ENCODE assay signal across 11 cellular contexts in the genomic region with DNA sequence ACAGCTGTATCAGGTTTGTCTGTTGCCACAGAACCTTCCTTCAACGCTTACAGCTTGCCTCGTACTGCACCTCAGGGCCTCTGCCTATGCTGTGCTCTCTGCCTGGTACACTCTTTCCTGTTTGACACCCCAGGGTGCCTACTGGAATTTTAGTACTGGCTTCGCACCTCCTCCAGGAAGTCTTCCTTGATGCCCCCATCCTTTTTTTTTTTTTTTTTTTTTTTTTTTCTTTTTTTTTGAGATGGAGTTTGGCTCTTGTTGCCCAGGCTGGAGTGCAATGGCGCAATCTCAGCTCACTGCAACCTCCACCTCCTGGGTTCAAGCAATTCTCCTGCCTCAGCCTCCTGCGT. TPM values are rescaled to one million over a fixed set of nuclear protein-coding genes. Genes with fewer than 3 reads are reported as not detected.
DNase-seq lines count a peak whose midpoint lies in the region; ATAC-seq, FAIRE-seq and TF ChIP-seq lines count a peak whose summit lies in the region.
"Not testable (repeated sequence)": the region's sequence is repeated elsewhere in the genome, so short reads cannot be mapped to it uniquely, and the experiment has no call there.
"Had no signal": no experiment of that assay in that cellular context is flagged by ENCODE, and none has a peak within 500 bp of the region (broad histone marks: within the 10 kb centered on the region; RNA-seq: fewer than 3 reads in every experiment).

No MANE protein-coding gene starts in this region.

- peaks cover 15% of the 10 kb centered on the region for H3K4me1 ChIP-seq in HUES48 (ENCODE audit: control insufficient read depth, insufficient read depth, low read length)
- H3K4me1 ChIP-seq in K562 (replicated peaks in 1 of 2; ENCODE audit: control insufficient read depth in 2 of 2, insufficient read depth in 2 of 2, low read length in 2 of 2); hepatocyte (ENCODE audit: insufficient read depth): not testable (repeated sequence)
- H3K4me1 ChIP-seq in right lobe of liver: peaks cover 0 to 78% (median 27%) of the 10 kb centered on the region in 4 donors
- peaks cover 54 to 69% of the 10 kb centered on the region in 2 donors for H3K4me1 ChIP-seq in gastrocnemius medialis

- not testable (repeated sequence) for TF ChIP-seq CTCF in K562 (IDR thresholded peaks at IDR 0.05 in 2 of 3, conservative IDR thresholded peaks at IDR 0.05 in 1 of 3; ENCODE audit: insufficient read depth in 2 of 3, low read depth in 1 of 3, low read length in 3 of 3); hepatocyte (IDR thresholded peaks at IDR 0.05; ENCODE audit: poor library complexity); right lobe of liver (IDR thresholded peaks at IDR 0.05); gastrocnemius medialis (IDR thresholded peaks at IDR 0.05 in 4 of 5, conservative IDR thresholded peaks at IDR 0.05 in 1 of 5)

- TF ChIP-seq RAD21 in K562 (CRISPR knock-in tag; conservative IDR thresholded peaks at IDR 0.05 in 1 of 2, IDR thresholded peaks at IDR 0.05 in 1 of 2): not testable (repeated sequence)

- H4K20me1 ChIP-seq in K562 (replicated peaks; ENCODE audit: control insufficient read depth, insufficient read depth, low read length); hepatocyte (ENCODE audit: insufficient read depth, poor library complexity, severe bottlenecking): not testable (repeated sequence)

- not testable (repeated sequence) for TF ChIP-seq POLR2A in K562 (conservative IDR thresholded peaks at IDR 0.05); right lobe of liver (IDR thresholded peaks at IDR 0.05); gastrocnemius medialis (IDR thresholded peaks at IDR 0.05)

- not testable (repeated sequence) for H3K4me3 ChIP-seq in HUES48 (ENCODE audit: low read depth, low read length); K562; hepatocyte; gastrocnemius medialis
- peak overlapping the region in 2 of 3 donors; percentile 3 to 19 for H3K4me3 ChIP-seq in right lobe of liver

- not testable (repeated sequence) for DNase-seq in K562 (ENCODE audit: extremely low read depth in 1 of 4, low spot score in 3 of 4); hepatocyte (ENCODE audit: low spot score); right lobe of liver; gastrocnemius medialis

- H3K27me3 ChIP-seq in HUES48 (ENCODE audit: control insufficient read depth, insufficient read depth, low read length); hepatocyte; right lobe of liver; gastrocnemius medialis: not testable (repeated sequence)
- peaks cover 0 to 18% of the 10 kb centered on the region in 2 experiments; a peak in 3 of 5 replicates for H3K27me3 ChIP-seq in K562 (ENCODE audit: control insufficient read depth in 2 of 2, insufficient read depth in 2 of 2, low read length in 2 of 2)

- not testable (repeated sequence) for H3K9me1 ChIP-seq in K562 (ENCODE audit: control insufficient read depth, insufficient read depth, low read length)

- BruUV-seq in K562 (replicated peaks; lab: Mats Ljungman, UMichigan): not testable (repeated sequence)

- WGBS in K562 (ENCODE audit: insufficient coverage, low coverage, missing lambda C conversion rate): 29% methylated on average over 4 of the region's 5 CpGs
- WGBS in hepatocyte (ENCODE audit: low lambda C conversion rate, missing lambda C conversion rate): 88% methylated on average over 5 of the region's 5 CpGs
- WGBS in right lobe of liver (ENCODE audit: insufficient coverage, low coverage, low lambda C conversion rate, missing lambda C conversion rate): 51% methylated on average over 5 of the region's 5 CpGs

- in situ Hi-C loops in K562 (cut with MboI); gastrocnemius medialis (cut with MboI; ENCODE audit: low sequenced_read_pairs in 4 of 4): not testable (repeated sequence)

- H3K79me2 ChIP-seq in K562 (ENCODE audit: control insufficient read depth, insufficient read depth, low read length); hepatocyte: not testable (repeated sequence)

- intact Hi-C loops in K562 (cut with micrococcal nuclease); right lobe of liver (cut with DNase I); gastrocnemius medialis (cut with DNase I; ENCODE audit: low total_unique reads): not testable (repeated sequence)

- H3K9ac ChIP-seq in HUES48 (ENCODE audit: low read depth, low read length); K562 (ENCODE audit: insufficient read depth in 1 of 2, low read depth in 2 of 2, low read length in 2 of 2): not testable (repeated sequence)

- FAIRE-seq in K562 (lab: Jason Lieb, UNC): not testable (repeated sequence)

- H3K9me3 ChIP-seq in HUES48 (ENCODE audit: control insufficient read depth, insufficient read depth, low read length); K562 (replicated peaks; ENCODE audit: control insufficient read depth, insufficient read depth, low read depth, low read length); hepatocyte (ENCODE audit: low read depth); right lobe of liver; gastrocnemius medialis: not testable (repeated sequence)

- peak overlapping the region; percentile 42 for H3K27ac ChIP-seq in HUES48 (ENCODE audit: low read depth, low read length)
- not testable (repeated sequence) for H3K27ac ChIP-seq in K562 (ENCODE audit: extremely low read depth, low read depth, low read length)
- peak overlapping the region; percentile 79 for H3K27ac ChIP-seq in hepatocyte
- peak overlapping the region; percentile 73 to 99 (median 89) for H3K27ac ChIP-seq in right lobe of liver
- H3K27ac ChIP-seq in gastrocnemius medialis: peak overlapping the region in 3 of 4 donors; percentile 37 to 97 (median 45)

- not testable (repeated sequence) for TF ChIP-seq EP300 in K562 (IDR thresholded peaks at IDR 0.05; ENCODE audit: low read length)

- CTCF ChIA-PET in K562 (lab: Yijun Ruan, JAX; ENCODE audit: low intra/inter-chr PET ratio): not testable (repeated sequence)

- not testable (repeated sequence) for H2AFZ ChIP-seq in K562 (ENCODE audit: low read depth, low read length); hepatocyte

- POLR2A ChIA-PET in K562 (lab: Yijun Ruan, JAX): interaction anchor here (1.7 kb wide), 1 partner anchor 9 kb away, joined by 6 read pairs; no protein-coding TSS in a partner anchor

- not testable (repeated sequence) for H3K9me2 ChIP-seq in hepatocyte (replicated peaks; ENCODE audit: insufficient read depth)

- H3K36me3 ChIP-seq in HUES48 (ENCODE audit: control insufficient read depth, insufficient read depth, low read length); K562 (ENCODE audit: control insufficient read depth, insufficient read depth, low read length); hepatocyte (replicated peaks; ENCODE audit: insufficient read depth, low read depth); gastrocnemius medialis: not testable (repeated sequence)
- peaks cover 0 to 20% (median 0%) of the 10 kb centered on the region in 4 donors for H3K36me3 ChIP-seq in right lobe of liver

- not testable (repeated sequence) for ATAC-seq in K562, right lobe of liver, gastrocnemius medialis

- H3K4me2 ChIP-seq in K562 (ENCODE audit: insufficient read depth, low read length); hepatocyte: not testable (repeated sequence)

RNA-seq across cellular contexts. Expression of gene SLC38A3, which starts 6.3 kb away (rescaled TPM):
- total RNA-seq in K562 (2011; cell fraction: chromatin; rRNA removed; ENCODE audit: low replicate concordance): 0.99 and 3.1 TPM in 2 replicates
- 1.6 and 3.8 TPM in 2 replicates for total RNA-seq in K562 (2011; cell fraction: nucleolus; rRNA removed)
- total RNA-seq in K562 (2011; cell fraction: nucleoplasm; rRNA removed): 1.3 and 1.5 TPM in 2 replicates
- total RNA-seq in K562 (2014; rRNA removed): 0.09 TPM in 1 of 2 replicates, not detected in the other
- not detected in 2 replicates for total RNA-seq in K562 (2014; rRNA removed; fragmentation: Illumina TruSeq; extraction: Trizol)
- not detected in 2 replicates for total RNA-seq in K562 (2015; rRNA removed; fragmentation: Illumina TruSeq; extraction: Trizol)
- 0.16 and 0.27 TPM in 2 replicates for total RNA-seq in K562 (2021)
- polyA plus RNA-seq in K562 (2011; rRNA removed): 0.38 and 0.66 TPM in 2 replicates
- 0.47 and 0.52 TPM in 2 replicates for polyA plus RNA-seq in K562 (2011; cell fraction: cytosol; rRNA removed)
- polyA plus RNA-seq in K562 (2011; cell fraction: nucleus; rRNA removed): 2.9 and 4.2 TPM in 2 replicates
- not detected in 2 replicates for polyA plus RNA-seq in K562 (2012)
- polyA plus RNA-seq in K562 (2014; fragmentation: Illumina TruSeq; extraction: Trizol): not detected in 2 replicates
- polyA plus RNA-seq in K562 (2014; fragmentation: Nextera tagmentation; extraction: Ambion mirVana): not detected
- not detected in 2 replicates for polyA plus RNA-seq in K562 (2014; rRNA removed)
- 0.46 and 0.57 TPM in 2 replicates for polyA minus RNA-seq in K562 (2011; rRNA and poly(A)+ RNA removed)
- polyA minus RNA-seq in K562 (2011; cell fraction: cytosol; rRNA and poly(A)+ RNA removed): 0.29 and 1.1 TPM in 2 replicates
- 0.54 and 0.78 TPM in 2 replicates for polyA minus RNA-seq in K562 (2011; cell fraction: nucleus; rRNA and poly(A)+ RNA removed)
- 22.6 and 24.7 TPM in 2 replicates for total RNA-seq in hepatocyte
- 37.9 and 56.6 TPM in 2 replicates for polyA plus RNA-seq in hepatocyte
- 100 to 1,000 TPM in 4 of 6 experiments, 10 to 100 TPM in 2; 77.7 to 311 (median 190) TPM for total RNA-seq in right lobe of liver
- total RNA-seq in gastrocnemius medialis: 1 to 10 TPM; 1.9 to 8.9 (median 5.0) TPM
- total RNA-seq: A172; CD4-positive, CD25-positive, alpha-beta regulatory T cell; CD8-positive, alpha-beta memory T cell; GM12878 had no signal
- polyA plus RNA-seq: CD4-positive, CD25-positive, alpha-beta regulatory T cell; CD8-positive, alpha-beta memory T cell had no signal

RNA-seq across cellular contexts. Expression of gene GNAT1, which starts 19.9 kb away (rescaled TPM):
- total RNA-seq in K562 (2011; cell fraction: chromatin; rRNA removed; ENCODE audit: low replicate concordance): not detected in 2 replicates
- not detected in 2 replicates for total RNA-seq in K562 (2011; cell fraction: nucleolus; rRNA removed)
- 0.15 TPM in 1 of 2 replicates, not detected in the other for total RNA-seq in K562 (2011; cell fraction: nucleoplasm; rRNA removed)
- total RNA-seq in K562 (2014; rRNA removed) (not detected in 2 replicates), K562 (2014; rRNA removed; fragmentation: Illumina TruSeq; extraction: Trizol) (not detected in 2 replicates), K562 (2015; rRNA removed; fragmentation: Illumina TruSeq; extraction: Trizol) (not detected in 2 replicates), K562 (2021) (not detected in 2 replicates), hepatocyte (not detected in 2 replicates), right lobe of liver (under 1 TPM in 1 of 6 experiments, not detected in 5; 0.07 TPM), gastrocnemius medialis (not detected)
- polyA plus RNA-seq in K562 (2011; rRNA removed) (not detected in 2 replicates), K562 (2014; fragmentation: Illumina TruSeq; extraction: Trizol) (not detected in 2 replicates), K562 (2014; fragmentation: Nextera tagmentation; extraction: Ambion mirVana) (not detected), K562 (2014; rRNA removed) (not detected in 2 replicates), hepatocyte (not detected in 2 replicates)
- polyA plus RNA-seq in K562 (2011; cell fraction: cytosol; rRNA removed): not detected in 2 replicates
- polyA plus RNA-seq in K562 (2011; cell fraction: nucleus; rRNA removed): not detected in 2 replicates
- not detected in 2 replicates for polyA plus RNA-seq in K562 (2012)
- polyA minus RNA-seq in K562 (2011; rRNA and poly(A)+ RNA removed): not detected in 2 replicates
- polyA minus RNA-seq in K562 (2011; cell fraction: cytosol; rRNA and poly(A)+ RNA removed): not detected in 2 replicates
- polyA minus RNA-seq in K562 (2011; cell fraction: nucleus; rRNA and poly(A)+ RNA removed): not detected in 2 replicates
- total RNA-seq: A172; CD4-positive, CD25-positive, alpha-beta regulatory T cell; CD8-positive, alpha-beta memory T cell; G401; GM12878; H9 had no signal
- polyA plus RNA-seq: CD4-positive, CD25-positive, alpha-beta regulatory T cell; CD8-positive, alpha-beta memory T cell; GM12878 had no signal

RNA-seq across cellular contexts. Expression of gene GNAI2, which starts 24.7 kb away (rescaled TPM):
- 32.6 and 87.4 TPM in 2 replicates for total RNA-seq in K562 (2011; cell fraction: chromatin; rRNA removed; ENCODE audit: low replicate concordance)
- 69.2 and 80.9 TPM in 2 replicates for total RNA-seq in K562 (2011; cell fraction: nucleolus; rRNA removed)
- total RNA-seq in K562 (2011; cell fraction: nucleoplasm; rRNA removed): 56.0 and 62.0 TPM in 2 replicates
- total RNA-seq in K562 (2014; rRNA removed) (41.0 and 53.8 TPM in 2 replicates), K562 (2014; rRNA removed; fragmentation: Illumina TruSeq; extraction: Trizol) (18.6 and 19.5 TPM in 2 replicates), K562 (2015; rRNA removed; fragmentation: Illumina TruSeq; extraction: Trizol) (41.1 and 42.7 TPM in 2 replicates), K562 (2021) (55.4 and 60.5 TPM in 2 replicates), hepatocyte (95.0 and 103 TPM in 2 replicates), right lobe of liver (100 to 1,000 TPM in 2 of 6 experiments, 10 to 100 TPM in 4; 73.3 to 125 (median 98.7) TPM), gastrocnemius medialis (10 to 100 TPM; 26.7 to 67.8 (median 39.8) TPM)
- polyA plus RNA-seq in K562 (2011; rRNA removed) (72.2 and 172 TPM in 2 replicates), K562 (2014; fragmentation: Illumina TruSeq; extraction: Trizol) (49.3 and 56.1 TPM in 2 replicates), K562 (2014; fragmentation: Nextera tagmentation; extraction: Ambion mirVana) (1 to 10 TPM; 1.1 to 2.5 TPM), K562 (2014; rRNA removed) (41.4 and 51.2 TPM in 2 replicates), hepatocyte (219 and 233 TPM in 2 replicates)
- polyA plus RNA-seq in K562 (2011; cell fraction: cytosol; rRNA removed): 128 and 171 TPM in 2 replicates
- polyA plus RNA-seq in K562 (2011; cell fraction: nucleus; rRNA removed): 49.7 and 89.7 TPM in 2 replicates
- 64.5 and 84.8 TPM in 2 replicates for polyA plus RNA-seq in K562 (2012)
- 112 and 135 TPM in 2 replicates for polyA minus RNA-seq in K562 (2011; rRNA and poly(A)+ RNA removed)
- 34.5 and 65.7 TPM in 2 replicates for polyA minus RNA-seq in K562 (2011; cell fraction: cytosol; rRNA and poly(A)+ RNA removed)
- 11.7 and 24.4 TPM in 2 replicates for polyA minus RNA-seq in K562 (2011; cell fraction: nucleus; rRNA and poly(A)+ RNA removed)

RNA-seq across cellular contexts. Expression of gene SEMA3F, which starts 56.2 kb away (rescaled TPM):
- 6.4 and 18.2 TPM in 2 replicates for total RNA-seq in K562 (2011; cell fraction: chromatin; rRNA removed; ENCODE audit: low replicate concordance)
- 15.1 and 18.5 TPM in 2 replicates for total RNA-seq in K562 (2011; cell fraction: nucleolus; rRNA removed)
- 8.9 and 11.7 TPM in 2 replicates for total RNA-seq in K562 (2011; cell fraction: nucleoplasm; rRNA removed)
- 2.0 and 2.3 TPM in 2 replicates for total RNA-seq in K562 (2014; rRNA removed)
- 0.54 and 0.58 TPM in 2 replicates for total RNA-seq in K562 (2014; rRNA removed; fragmentation: Illumina TruSeq; extraction: Trizol)
- 0.45 and 0.76 TPM in 2 replicates for total RNA-seq in K562 (2015; rRNA removed; fragmentation: Illumina TruSeq; extraction: Trizol)
- 2.6 and 3.0 TPM in 2 replicates for total RNA-seq in K562 (2021)
- 2.6 and 3.8 TPM in 2 replicates for polyA plus RNA-seq in K562 (2011; rRNA removed)
- 3.4 and 4.9 TPM in 2 replicates for polyA plus RNA-seq in K562 (2011; cell fraction: cytosol; rRNA removed)
- 11.8 and 13.0 TPM in 2 replicates for polyA plus RNA-seq in K562 (2011; cell fraction: nucleus; rRNA removed)
- 1.2 and 2.0 TPM in 2 replicates for polyA plus RNA-seq in K562 (2012)
- polyA plus RNA-seq in K562 (2014; fragmentation: Illumina TruSeq; extraction: Trizol): 1.5 and 1.7 TPM in 2 replicates
- polyA plus RNA-seq in K562 (2014; fragmentation: Nextera tagmentation; extraction: Ambion mirVana): not detected
- 1.2 and 2.7 TPM in 2 replicates for polyA plus RNA-seq in K562 (2014; rRNA removed)
- polyA minus RNA-seq in K562 (2011; rRNA and poly(A)+ RNA removed): 2.7 and 4.2 TPM in 2 replicates
- 7.0 and 15.3 TPM in 2 replicates for polyA minus RNA-seq in K562 (2011; cell fraction: cytosol; rRNA and poly(A)+ RNA removed)
- polyA minus RNA-seq in K562 (2011; cell fraction: nucleus; rRNA and poly(A)+ RNA removed): 6.1 and 8.2 TPM in 2 replicates
- 11.8 and 15.5 TPM in 2 replicates for total RNA-seq in hepatocyte
- 13.9 and 16.8 TPM in 2 replicates for polyA plus RNA-seq in hepatocyte
- 1 to 10 TPM; 1.2 to 5.9 (median 4.2) TPM for total RNA-seq in right lobe of liver
- 10 to 100 TPM in 1 of 4 donors, 1 to 10 TPM in 3; 5.2 to 40.1 (median 7.5) TPM for total RNA-seq in gastrocnemius medialis
- total RNA-seq: CD8-positive, alpha-beta memory T cell had no signal
- polyA plus RNA-seq: CD4-positive, CD25-positive, alpha-beta regulatory T cell; CD8-positive, alpha-beta memory T cell had no signal

RNA-seq across cellular contexts. Expression of gene SEMA3B, which starts 57.6 kb away (rescaled TPM):
- 7.6 and 22.1 TPM in 2 replicates for total RNA-seq in K562 (2011; cell fraction: chromatin; rRNA removed; ENCODE audit: low replicate concordance)
- total RNA-seq in K562 (2011; cell fraction: nucleolus; rRNA removed): 12.1 and 17.2 TPM in 2 replicates
- 4.6 and 11.0 TPM in 2 replicates for total RNA-seq in K562 (2011; cell fraction: nucleoplasm; rRNA removed)
- total RNA-seq in K562 (2014; rRNA removed): 0.82 and 1.1 TPM in 2 replicates
- total RNA-seq in K562 (2014; rRNA removed; fragmentation: Illumina TruSeq; extraction: Trizol): 0.13 and 0.18 TPM in 2 replicates
- total RNA-seq in K562 (2015; rRNA removed; fragmentation: Illumina TruSeq; extraction: Trizol): 0.29 and 0.30 TPM in 2 replicates
- 1.8 and 2.2 TPM in 2 replicates for total RNA-seq in K562 (2021)
- 1.3 and 2.5 TPM in 2 replicates for polyA plus RNA-seq in K562 (2011; rRNA removed)
- 1.5 and 2.7 TPM in 2 replicates for polyA plus RNA-seq in K562 (2011; cell fraction: cytosol; rRNA removed)
- polyA plus RNA-seq in K562 (2011; cell fraction: nucleus; rRNA removed): 31.8 and 37.3 TPM in 2 replicates
- 1.3 and 4.7 TPM in 2 replicates for polyA plus RNA-seq in K562 (2012)
- 0.27 and 0.37 TPM in 2 replicates for polyA plus RNA-seq in K562 (2014; fragmentation: Illumina TruSeq; extraction: Trizol)
- polyA plus RNA-seq in K562 (2014; fragmentation: Nextera tagmentation; extraction: Ambion mirVana): under 1 TPM in 1 of 2 experiments, not detected in 1; 0.03 TPM
- 1.7 and 2.3 TPM in 2 replicates for polyA plus RNA-seq in K562 (2014; rRNA removed)
- polyA minus RNA-seq in K562 (2011; rRNA and poly(A)+ RNA removed): 0.18 and 0.33 TPM in 2 replicates
- 3.0 and 5.2 TPM in 2 replicates for polyA minus RNA-seq in K562 (2011; cell fraction: cytosol; rRNA and poly(A)+ RNA removed)
- polyA minus RNA-seq in K562 (2011; cell fraction: nucleus; rRNA and poly(A)+ RNA removed): 4.4 and 10.3 TPM in 2 replicates
- total RNA-seq in hepatocyte: 60.2 and 67.7 TPM in 2 replicates
- polyA plus RNA-seq in hepatocyte: 104 and 135 TPM in 2 replicates
- total RNA-seq in right lobe of liver: 1 to 10 TPM; 1.7 to 4.5 (median 2.6) TPM
- 1 to 10 TPM; 1.7 to 3.1 (median 2.1) TPM for total RNA-seq in gastrocnemius medialis
- polyA plus RNA-seq: CD4-positive, CD25-positive, alpha-beta regulatory T cell; CD8-positive, alpha-beta memory T cell had no signal
